In genomic region chr3:146250449-146251382, GRCh38 we compare ENCODE assay signal across 8 cellular contexts. TPM values are rescaled to one million over a fixed set of nuclear protein-coding genes. Genes with fewer than 3 reads are reported as not detected.
DNase-seq lines count a peak whose midpoint lies in the region; ATAC-seq and TF ChIP-seq lines count a peak whose summit lies in the region.

Gene PLSCR4, minus strand, starts transcription at chr3:146251105. Its CDS starts 29,034 bp downstream, at chr3:146222071.

- TF ChIP-seq POLR2A in HCT116 (IDR thresholded peaks at IDR 0.05; ENCODE audit: borderline replicate concordance, extremely low read depth, insufficient read depth, insufficient read length) = no peak

- POLR2A ChIA-PET in HCT116 (lab: Charles Lee) = no interaction called here

- H3K36me3 Mint-ChIP-seq in brain (no peaks in the 10 kb centered on the region), progenitor cell of endocrine pancreas (ENCODE audit: insufficient read depth) (peaks cover 4% of the 10 kb centered on the region)

- H3K36me3 ChIP-seq in HCT116 (ENCODE audit: control insufficient read depth in 1 of 2, insufficient read depth in 2 of 2, low read length in 2 of 2) (no peaks in the 10 kb centered on the region), hepatocyte (replicated peaks; ENCODE audit: insufficient read depth, low read depth) (no peaks in the 10 kb centered on the region)

- no peaks in the 10 kb centered on the region for H3K9me2 ChIP-seq in HCT116 (ENCODE audit: insufficient read depth)
- no peaks in the 10 kb centered on the region for H3K9me2 ChIP-seq in hepatocyte (replicated peaks; ENCODE audit: insufficient read depth)

- peak; percentile 93 for ATAC-seq in HCT116

- intact Hi-C loops in HCT116 (cut with micrococcal nuclease) = no loop called here

- CTCF ChIA-PET in HCT116 (lab: Charles Lee) = no interaction called here

- peak within 1 kb of the TSS; percentile 94 for H2AFZ ChIP-seq in HCT116 (ENCODE audit: low read depth, low read length, poor library complexity, severe bottlenecking)
- peak within 1 kb of the TSS; percentile 97 for H2AFZ ChIP-seq in hepatocyte

- peaks cover 12 to 31% (median 17%) of the 10 kb centered on the region in 5 experiments for H3K9me3 Mint-ChIP-seq in brain
- H3K9me3 Mint-ChIP-seq in progenitor cell of endocrine pancreas (ENCODE audit: low read depth) = peaks cover 15% of the 10 kb centered on the region

- RAD21 ChIA-PET in HCT116 (lab: Charles Lee; ENCODE audit: low non-redundant PET in 1 of 2, low total read pairs in 2 of 2, uncharacterized antibody in 2 of 2, unreplicated experiment in 2 of 2) = no interaction called here

- H3K79me2 ChIP-seq in HCT116 (ENCODE audit: insufficient read depth, low read length) = no peaks in the 10 kb centered on the region
- H3K79me2 ChIP-seq in hepatocyte = peaks cover 21% of the 10 kb centered on the region

- H3K27ac Mint-ChIP-seq in brain (peak within 1 kb of the TSS; percentile 74 to 85 (median 78)), progenitor cell of endocrine pancreas (peak within 1 kb of the TSS; percentile 89)

- TF ChIP-seq RAD21 in HCT116 (IDR thresholded peaks at IDR 0.05; ENCODE audit: low read depth) = no peak

- WGBS in hepatocyte (ENCODE audit: low lambda C conversion rate, missing lambda C conversion rate) = 1% methylated on average over 72 of the region's 78 CpGs

- H3K9ac ChIP-seq in HCT116 (ENCODE audit: low read length) = peak within 1 kb of the TSS; percentile 63

- H3K27me3 ChIP-seq in HCT116 (ENCODE audit: insufficient read depth, low read length) = no peaks in the 10 kb centered on the region
- no peaks in the 10 kb centered on the region for H3K27me3 ChIP-seq in hepatocyte

- H4K20me1 ChIP-seq in HCT116 (ENCODE audit: insufficient read depth) (no peaks in the 10 kb centered on the region), hepatocyte (ENCODE audit: insufficient read depth, poor library complexity, severe bottlenecking) (no peaks in the 10 kb centered on the region)

- peaks cover 13% of the 10 kb centered on the region for H3K4me1 Mint-ChIP-seq in brain
- peaks cover 11% of the 10 kb centered on the region for H3K4me1 Mint-ChIP-seq in progenitor cell of endocrine pancreas (ENCODE audit: low read depth)

- H3K27ac ChIP-seq in HCT116 (ENCODE audit: low read depth, low read length) = peak within 1 kb of the TSS; percentile 71
- H3K27ac ChIP-seq in hepatocyte = peak within 1 kb of the TSS; percentile 92

- peak within 1 kb of the TSS; percentile 86 to 93 (median 91) for H3K4me3 Mint-ChIP-seq in brain
- H3K4me3 Mint-ChIP-seq in progenitor cell of endocrine pancreas (ENCODE audit: low read depth) = peak within 1 kb of the TSS; percentile 86

- DNase-seq in NCI-H82 (lab: John Stamatoyannopoulos, UW) (peak; percentile 49), NCI-H82 treated with DMSO at 0.1 percent for 48 hours (lab: John Stamatoyannopoulos, UW; ENCODE audit: unreplicated experiment) (no peak), HCT116 (ENCODE audit: low read depth, low spot score) (peak; percentile 16), NCI-H69 (lab: John Stamatoyannopoulos, UW) (peak; percentile 23), hepatocyte (ENCODE audit: low spot score) (peak; percentile 78), progenitor cell of endocrine pancreas (ENCODE audit: low spot score, unreplicated experiment) (peak; percentile 18), NCI-H2171 (lab: John Stamatoyannopoulos, UW) (no peak)

- H3K9me3 ChIP-seq in HCT116 (ENCODE audit: control insufficient read depth in 1 of 2, insufficient read depth in 1 of 2, low read depth in 1 of 2, low read length in 2 of 2) (no peaks in the 10 kb centered on the region), hepatocyte (ENCODE audit: low read depth) (no peaks in the 10 kb centered on the region)

- H3K4me2 ChIP-seq in HCT116 (ENCODE audit: low read length) = peak within 1 kb of the TSS; percentile 78
- peak within 1 kb of the TSS; percentile 79 for H3K4me2 ChIP-seq in hepatocyte

- TF ChIP-seq CTCF in HCT116 (IDR thresholded peaks at IDR 0.05 in 2 of 3, conservative IDR thresholded peaks at IDR 0.05 in 1 of 3; ENCODE audit: borderline replicate concordance in 1 of 3, insufficient read depth in 1 of 3, low read depth in 2 of 3, low read length in 2 of 3) (no peak), brain (conservative IDR thresholded peaks at IDR 0.05) (no peak), hepatocyte (IDR thresholded peaks at IDR 0.05; ENCODE audit: poor library complexity) (no peak), progenitor cell of endocrine pancreas (IDR thresholded peaks at IDR 0.05; ENCODE audit: unreplicated experiment) (no peak)

- H3K4me1 ChIP-seq in HCT116 (ENCODE audit: control insufficient read depth in 1 of 2, insufficient read depth in 2 of 2, low read length in 2 of 2) (peaks cover 4% of the 10 kb centered on the region in 2 experiments; a peak in 2 of 4 replicates), hepatocyte (ENCODE audit: insufficient read depth) (no peaks in the 10 kb centered on the region)

- H3K27me3 Mint-ChIP-seq in brain (peaks cover 20% of the 10 kb centered on the region), progenitor cell of endocrine pancreas (no peaks in the 10 kb centered on the region)

- no TSS peak for BruUV-seq in HCT116 (replicated peaks; lab: Mats Ljungman, UMichigan)

- H3K4me3 ChIP-seq in HCT116 (replicated peaks in 1 of 2; ENCODE audit: low read depth in 1 of 2, low read length in 2 of 2) (peak within 1 kb of the TSS; percentile 61 to 80), hepatocyte (peak within 1 kb of the TSS; percentile 95)

TF ChIP-seq in HCT116, 20 proteins besides CTCF, POLR2A, EP300 and RAD21:
- TF ChIP-seq ATF3 (IDR thresholded peaks at IDR 0.05) (no peak), EZH2phosphoT487 (IDR thresholded peaks at IDR 0.05; ENCODE audit: borderline replicate concordance) (no peak), POLR2AphosphoS5 (IDR thresholded peaks at IDR 0.05; ENCODE audit: low read depth, low read length) (no peak), MAX (IDR thresholded peaks at IDR 0.05) (peak; percentile 43; the same call in 1 of the 2 replicates), ZFX (IDR thresholded peaks at IDR 0.05) (peak; percentile 50), SP1 (IDR thresholded peaks at IDR 0.05; ENCODE audit: low read depth) (no peak), CBX3 (IDR thresholded peaks at IDR 0.05; ENCODE audit: low read depth) (peak; percentile 25; the same call in 1 of the 2 replicates), CEBPB (IDR thresholded peaks at IDR 0.05; ENCODE audit: low read depth) (no peak), ELF1 (IDR thresholded peaks at IDR 0.05; ENCODE audit: borderline replicate concordance, low read depth) (no peak)

RNA-seq across cellular contexts. Expression of gene PLSCR4, which starts in this region (rescaled TPM):
- total RNA-seq in HCT116 (2021; ENCODE audit: unreplicated experiment) (4.1 TPM), hepatocyte (23.3 and 25.9 TPM in 2 replicates), progenitor cell of endocrine pancreas (9.2 and 10.2 TPM in 2 replicates)
- 2.4 and 2.7 TPM in 2 replicates for polyA plus RNA-seq in HCT116 (2012)
- polyA plus RNA-seq in brain (ENCODE audit: insufficient read depth, low read depth, low replicate concordance) (6.6 TPM), hepatocyte (11.3 and 12.6 TPM in 2 replicates)

Comparison
In these comparisons a context has a peak if more than half of its experiments do, and no peak if none do; other contexts are left out.
1. DNase-seq: peak in NCI-H82 (single experiment), HCT116 (single experiment), NCI-H69 (single experiment), hepatocyte (single experiment) and progenitor cell of endocrine pancreas (single experiment); none in NCI-H82 treated with DMSO at 0.1 percent for 48 hours (single experiment) and NCI-H2171 (single experiment).